Comparison of ENCODE assay signal across 9 cellular contexts in genomic region chr2:108612514-108613183, GRCh38.
DNase-seq lines count a peak whose midpoint lies in the region; ATAC-seq and TF ChIP-seq lines count a peak whose summit lies in the region.
"Had no signal": no experiment of that assay in that cellular context is flagged by ENCODE, and none has a peak within 500 bp of the region (broad histone marks: within the 10 kb centered on the region; RNA-seq: fewer than 3 reads in every experiment).

No MANE protein-coding gene starts in this region.

- H3K36me3 Mint-ChIP-seq in activated T-cell treated with anti-CD3 and anti-CD28 coated beads, Interleukin-2, amount 50 U/mL, for 24 hours (ENCODE audit: low read depth): peaks cover 2% of the 10 kb centered on the region
- no peaks in the 10 kb centered on the region for H3K36me3 Mint-ChIP-seq in naive thymus-derived CD8-positive, alpha-beta T cell

- DNase-seq in activated T-cell treated with anti-CD3 and anti-CD28 coated beads, Interleukin-2, amount 50 U/mL, for 24 hours: peak; percentile 71
- DNase-seq in naive thymus-derived CD8-positive, alpha-beta T cell: no peak
- DNase-seq in caudate nucleus (lab: John Stamatoyannopoulos, UW): no peak
- DNase-seq in cerebellum (ENCODE audit: low spot score): no peak
- DNase-seq in hepatic stellate cell (ENCODE audit: low spot score): no peak

- H3K27ac Mint-ChIP-seq in activated T-cell treated with anti-CD3 and anti-CD28 coated beads, Interleukin-2, amount 50 U/mL, for 24 hours: peak overlapping the region; percentile 96
- peak overlapping the region in 6 of 10 donors; percentile 35 to 82 (median 73) for H3K27ac Mint-ChIP-seq in naive thymus-derived CD8-positive, alpha-beta T cell

- H3K9me3 Mint-ChIP-seq in activated T-cell treated with anti-CD3 and anti-CD28 coated beads, Interleukin-2, amount 50 U/mL, for 24 hours: no peaks in the 10 kb centered on the region
- H3K9me3 Mint-ChIP-seq in naive thymus-derived CD8-positive, alpha-beta T cell: no peaks in the 10 kb centered on the region

- POLR2A ChIA-PET in naive thymus-derived CD8-positive, alpha-beta T cell (lab: Charles Lee): no interaction called here

- H3K4me1 Mint-ChIP-seq in activated T-cell treated with anti-CD3 and anti-CD28 coated beads, Interleukin-2, amount 50 U/mL, for 24 hours (ENCODE audit: low read depth): peaks cover 83% of the 10 kb centered on the region
- peaks cover 26 to 73% (median 37%) of the 10 kb centered on the region in 4 donors for H3K4me1 Mint-ChIP-seq in naive thymus-derived CD8-positive, alpha-beta T cell

- H3K27me3 Mint-ChIP-seq in activated T-cell treated with anti-CD3 and anti-CD28 coated beads, Interleukin-2, amount 50 U/mL, for 24 hours: no peaks in the 10 kb centered on the region
- H3K27me3 Mint-ChIP-seq in naive thymus-derived CD8-positive, alpha-beta T cell: no peaks in the 10 kb centered on the region

- H3K27ac ChIP-seq in caudate nucleus (ENCODE audit: low read depth, low read length): no peak overlapping the region
- H3K27ac ChIP-seq: neutrophil had no signal

- H3K4me3 Mint-ChIP-seq in activated T-cell treated with anti-CD3 and anti-CD28 coated beads, Interleukin-2, amount 50 U/mL, for 24 hours: peak overlapping the region; percentile 59
- peak overlapping the region in 5 of 10 donors; percentile 2 to 68 (median 23) for H3K4me3 Mint-ChIP-seq in naive thymus-derived CD8-positive, alpha-beta T cell

- ATAC-seq in GM19397 (IDR thresholded peaks at IDR 0.05; ENCODE audit: unreplicated experiment) (peak; percentile 76), HG03196 (IDR thresholded peaks at IDR 0.05; ENCODE audit: unreplicated experiment) (peak; percentile 79), SK-N-SH treated with all-trans-retinoic acid at 6 μM for 48 hours (no peak)
- peak; percentile 25 to 41 for ATAC-seq in naive thymus-derived CD8-positive, alpha-beta T cell

TF ChIP-seq in SK-N-SH treated with all-trans-retinoic acid at 6 μM for 48 hours, 23 proteins besides CTCF, POLR2A, EP300 and RAD21:
- TF ChIP-seq TOX (CRISPR knock-in tag; IDR thresholded peaks at IDR 0.05; ENCODE audit: borderline replicate concordance): no peak
- TF ChIP-seq TSHZ2 (CRISPR knock-in tag; IDR thresholded peaks at IDR 0.05): no peak
- no peak for TF ChIP-seq ISL1 (CRISPR knock-in tag; IDR thresholded peaks at IDR 0.05)
- TF ChIP-seq OSR1 (CRISPR knock-in tag; IDR thresholded peaks at IDR 0.05): no peak
- TF ChIP-seq ZFP3 (CRISPR knock-in tag; IDR thresholded peaks at IDR 0.05): no peak
- no peak for TF ChIP-seq PATZ1 (CRISPR knock-in tag; IDR thresholded peaks at IDR 0.05; ENCODE audit: borderline replicate concordance)
- TF ChIP-seq RARB (CRISPR knock-in tag; IDR thresholded peaks at IDR 0.05): no peak
- no peak for TF ChIP-seq ZNF70 (CRISPR knock-in tag; IDR thresholded peaks at IDR 0.05)
- no peak for TF ChIP-seq CSDC2 (CRISPR knock-in tag; IDR thresholded peaks at IDR 0.05)
